ENCODE assay signal across 9 cellular contexts in genomic region chr6:79538481-79538971, GRCh38. TPM values are rescaled to one million over a fixed set of nuclear protein-coding genes. Genes with fewer than 3 reads are reported as not detected.
DNase-seq lines count a peak whose midpoint lies in the region; ATAC-seq and TF ChIP-seq lines count a peak whose summit lies in the region.
"Had no signal": no experiment of that assay in that cellular context is flagged by ENCODE, and none has a peak within 500 bp of the region (broad histone marks: within the 10 kb centered on the region; RNA-seq: fewer than 3 reads in every experiment).

No MANE protein-coding gene starts in this region.

- DNase-seq in CD8-positive, alpha-beta memory T cell, result no peak
- DNase-seq in NCI-H774 (lab: John Stamatoyannopoulos, UW) (peak; percentile 19), endodermal cell (no peak), natural killer cell (no peak)
- DNase-seq: NCI-H1048 had no signal

- peak overlapping the region; percentile 7 for H3K27ac ChIP-seq in CD8-positive, alpha-beta memory T cell (ENCODE audit: low read depth, low read length)
- H3K27ac ChIP-seq in endodermal cell (ENCODE audit: low read depth, low read length), result no peak overlapping the region

- peak overlapping the region; percentile 49 for H2AFZ ChIP-seq in neuron (ENCODE audit: low read depth, low read length)

- peak overlapping the region; percentile 85 for H3K9ac ChIP-seq in endodermal cell (ENCODE audit: extremely low read depth, low read length, poor library complexity, severe bottlenecking)

- TF ChIP-seq CTCF in endodermal cell (conservative IDR thresholded peaks at IDR 0.05) (no peak), natural killer cell (IDR thresholded peaks at IDR 0.05) (no peak)

- WGBS in endodermal cell (ENCODE audit: insufficient coverage in 1 of 2, insufficient read length in 1 of 2), 2 experiments, result 25 to 33% methylated on average over 6 to 7 of the region's 7 CpGs

- no peaks in the 10 kb centered on the region for H3K4me1 ChIP-seq in CD8-positive, alpha-beta memory T cell (ENCODE audit: insufficient read depth, low read length)
- peaks cover 3% of the 10 kb centered on the region for H3K4me1 ChIP-seq in endodermal cell (ENCODE audit: control insufficient read depth, insufficient read depth, low read length)
- peaks cover 29% of the 10 kb centered on the region for H3K4me1 ChIP-seq in neuron (ENCODE audit: insufficient read depth, low read length)

- peaks cover 18 to 29% of the 10 kb centered on the region in 2 donors for H3K27me3 Mint-ChIP-seq in CD8-positive, alpha-beta memory T cell
- H3K27me3 Mint-ChIP-seq in endodermal cell (ENCODE audit: insufficient read depth), result no peaks in the 10 kb centered on the region
- peaks cover 7 to 20% of the 10 kb centered on the region in 2 donors for H3K27me3 Mint-ChIP-seq in natural killer cell (ENCODE audit: low read depth in 2 of 2)

- CTCF ChIA-PET in CD8-positive, alpha-beta memory T cell (lab: Charles Lee), result no interaction called here

- POLR2A ChIA-PET in CD8-positive, alpha-beta memory T cell (lab: Charles Lee), result no interaction called here

- no peak overlapping the region for H3K27ac Mint-ChIP-seq in CD8-positive, alpha-beta memory T cell
- H3K27ac Mint-ChIP-seq in endodermal cell, result no peak overlapping the region
- no peak overlapping the region for H3K27ac Mint-ChIP-seq in natural killer cell

- no peaks in the 10 kb centered on the region for H3K4me1 Mint-ChIP-seq in CD8-positive, alpha-beta memory T cell
- peaks cover 29% of the 10 kb centered on the region for H3K4me1 Mint-ChIP-seq in endodermal cell
- no peaks in the 10 kb centered on the region for H3K4me1 Mint-ChIP-seq in natural killer cell

- no peaks in the 10 kb centered on the region for H3K27me3 ChIP-seq in CD8-positive, alpha-beta memory T cell (ENCODE audit: insufficient read depth, low read length, poor library complexity, severe bottlenecking)
- H3K27me3 ChIP-seq in endodermal cell (ENCODE audit: control insufficient read depth, insufficient read depth, low read length, poor library complexity, severe bottlenecking), result no peaks in the 10 kb centered on the region
- no peaks in the 10 kb centered on the region for H3K27me3 ChIP-seq in neuron (ENCODE audit: insufficient read depth, low read length)

- no peak overlapping the region for H3K4me3 Mint-ChIP-seq in CD8-positive, alpha-beta memory T cell
- H3K4me3 Mint-ChIP-seq in endodermal cell (no peak overlapping the region), natural killer cell (no peak overlapping the region)

- no peak overlapping the region for H3K4me3 ChIP-seq in CD8-positive, alpha-beta memory T cell (ENCODE audit: low read length)
- peak overlapping the region; percentile 90 for H3K4me3 ChIP-seq in endodermal cell (ENCODE audit: low read length)
- H3K4me3 ChIP-seq in neuron (ENCODE audit: low read length), result peak overlapping the region; percentile 94

- no peaks in the 10 kb centered on the region for H3K36me3 Mint-ChIP-seq in CD8-positive, alpha-beta memory T cell
- peaks cover 22% of the 10 kb centered on the region for H3K36me3 Mint-ChIP-seq in endodermal cell (ENCODE audit: low read depth)
- no peaks in the 10 kb centered on the region for H3K36me3 Mint-ChIP-seq in natural killer cell

- no peaks in the 10 kb centered on the region for H3K9me3 ChIP-seq in CD8-positive, alpha-beta memory T cell (ENCODE audit: low read length)
- H3K9me3 ChIP-seq in endodermal cell (ENCODE audit: control insufficient read depth, low read length) (no peaks in the 10 kb centered on the region), neuron (ENCODE audit: low read length) (no peaks in the 10 kb centered on the region)

- peaks cover 0 to 2% (median 0%) of the 10 kb centered on the region in 5 donors for H3K9me3 Mint-ChIP-seq in CD8-positive, alpha-beta memory T cell
- H3K9me3 Mint-ChIP-seq in endodermal cell (no peaks in the 10 kb centered on the region), natural killer cell (peaks cover 0 to 3% of the 10 kb centered on the region in 2 donors)

- no peaks in the 10 kb centered on the region for H3K36me3 ChIP-seq in CD8-positive, alpha-beta memory T cell (ENCODE audit: insufficient read depth, low read length)
- H3K36me3 ChIP-seq in endodermal cell (ENCODE audit: control insufficient read depth, insufficient read depth, low read length) (peaks cover 9% of the 10 kb centered on the region), neuron (ENCODE audit: insufficient read depth, low read length) (no peaks in the 10 kb centered on the region)

- intact Hi-C loops in natural killer cell (cut with micrococcal nuclease), result loop anchor here (10.0 kb wide), 2 partner anchors 304 to 454 kb away; partner anchors contain the start of gene HMGN3

- ATAC-seq in HG02884 (IDR thresholded peaks at IDR 0.05; ENCODE audit: unreplicated experiment) (no peak), natural killer cell (no peak), GM19324 (IDR thresholded peaks at IDR 0.05; ENCODE audit: low FRiP score, unreplicated experiment) (no peak), HG03175 (IDR thresholded peaks at IDR 0.05; ENCODE audit: unreplicated experiment) (no peak)

RNA-seq across cellular contexts. Expression of gene LCA5, which starts 1.3 kb away (rescaled TPM):
- under 1 TPM; 0.16 to 0.22 TPM for total RNA-seq in CD8-positive, alpha-beta memory T cell
- 0.12 TPM for polyA plus RNA-seq in CD8-positive, alpha-beta memory T cell
- total RNA-seq in endodermal cell (10 to 100 TPM in 1 of 2 donors, 1 to 10 TPM in 1; 6.4 to 11.1 TPM), natural killer cell (under 1 TPM in 1 of 3 donors, not detected in 2; 0.07 TPM)
- 6.8 TPM for polyA plus RNA-seq in endodermal cell (2013, experiment 1 of 2)
- polyA plus RNA-seq in endodermal cell (2013, experiment 2 of 2), result 6.7 TPM

Comparison
In these comparisons a context has a peak if more than half of its experiments do, and no peak if none do; other contexts are left out.
1. RNA of gene LCA5, which starts 1.3 kb away (total RNA-seq): 6.4 to 11.1 TPM in endodermal cell; 0.16 to 0.22 TPM in CD8-positive, alpha-beta memory T cell and 0.07 TPM in natural killer cell; every median in the first group is over 4 times any median in the second.